Comparison of ENCODE assay signal across 8 cellular contexts in the genomic region with DNA sequence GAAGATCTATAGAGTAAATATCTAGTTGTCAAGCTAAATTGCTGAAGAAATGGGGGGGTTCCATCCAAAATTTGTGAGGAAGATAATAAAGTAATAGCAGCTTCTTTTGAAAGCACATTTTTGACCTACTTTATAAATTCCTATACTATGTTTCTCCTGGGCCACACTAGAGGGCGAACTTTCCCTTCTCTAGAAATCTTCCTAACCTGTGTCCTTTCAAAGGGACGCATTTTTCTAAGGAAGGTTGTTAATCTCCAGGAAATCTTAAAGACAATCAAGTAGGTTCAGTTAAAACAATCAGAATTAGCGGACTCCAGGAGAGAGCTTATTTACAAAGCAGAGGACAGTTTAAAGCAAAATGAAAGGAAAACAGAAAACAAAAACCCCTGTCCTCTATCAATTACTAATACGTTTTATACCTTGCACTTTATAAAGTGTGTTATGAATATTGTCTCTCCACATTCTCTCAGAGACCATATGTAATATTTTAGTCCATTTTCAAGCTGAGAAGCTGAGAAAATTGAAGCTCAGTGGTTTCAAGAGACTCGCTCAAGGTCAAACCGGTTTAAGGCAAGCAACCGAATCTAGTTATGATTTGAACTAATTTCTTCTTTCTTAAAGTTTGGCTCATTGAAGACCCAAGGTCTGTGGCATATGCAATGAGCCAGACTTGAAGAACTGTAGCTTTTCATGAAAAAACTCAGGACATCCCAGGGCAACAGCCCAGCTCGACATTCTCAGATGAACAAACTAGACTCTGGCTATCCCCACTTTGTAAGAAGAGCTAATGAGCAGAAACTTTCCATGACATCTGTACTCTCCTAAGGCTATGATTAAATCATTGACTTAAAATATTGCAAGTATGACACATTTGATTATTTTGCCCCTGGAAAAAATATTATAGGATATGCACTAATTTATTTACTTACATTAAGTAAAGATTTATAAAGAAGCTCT.
DNase-seq lines count a peak whose midpoint lies in the region; ATAC-seq and TF ChIP-seq lines count a peak whose summit lies in the region.

No MANE protein-coding gene starts in this region.

- no peak overlapping the region for H3K4me3 ChIP-seq in CD4-positive, alpha-beta memory T cell (ENCODE audit: low read length in 2 of 2)
- H3K4me3 ChIP-seq in choroid plexus epithelial cell (ENCODE audit: low read depth, low read length) = no peak overlapping the region
- H3K4me3 ChIP-seq in MG63 = no peak overlapping the region

- no peak overlapping the region for H3K27ac ChIP-seq in CD4-positive, alpha-beta memory T cell (ENCODE audit: low read depth, low read length)

- no peak overlapping the region for H3K27ac Mint-ChIP-seq in CD4-positive, alpha-beta memory T cell
- no peak overlapping the region for H3K27ac Mint-ChIP-seq in HFFc6
- H3K27ac Mint-ChIP-seq in activated CD4-positive, alpha-beta T cell treated with anti-CD3 and anti-CD28 coated beads, Interleukin-2, amount 10 ng/mL, durations not matched to agents 7 days and 5 days = no peak overlapping the region

- CTCF ChIA-PET in CD4-positive, alpha-beta memory T cell (lab: Charles Lee; ENCODE audit: partially characterized antibody) = interaction anchor here (0.6 to 2.4 kb wide), 6 partner anchors 9 to 32 kb away, joined by 3 to 8 read pairs (median 4); no protein-coding TSS in a partner anchor
- CTCF ChIA-PET in activated CD4-positive, alpha-beta T cell treated with anti-CD3 and anti-CD28 coated beads, Interleukin-2, amount 10 ng/mL, durations not matched to agents 7 days and 5 days (lab: Charles Lee) = interaction anchor here (0.6 to 1.0 kb wide), 2 partner anchors 13 to 433 kb away, joined by 3 read pairs; no protein-coding TSS in a partner anchor

- H3K9me3 ChIP-seq in CD4-positive, alpha-beta memory T cell (ENCODE audit: control insufficient read depth in 1 of 2, low read length in 2 of 2) = no peaks in the 10 kb centered on the region
- no peaks in the 10 kb centered on the region for H3K9me3 ChIP-seq in MG63

- POLR2A ChIA-PET in CD4-positive, alpha-beta memory T cell (lab: Charles Lee; ENCODE audit: partially characterized antibody) = no interaction called here
- POLR2A ChIA-PET in activated CD4-positive, alpha-beta T cell treated with anti-CD3 and anti-CD28 coated beads, Interleukin-2, amount 10 ng/mL, durations not matched to agents 7 days and 5 days (lab: Charles Lee) = no interaction called here

- peaks cover 0 to 4% (median 3%) of the 10 kb centered on the region in 4 donors for H3K4me1 Mint-ChIP-seq in CD4-positive, alpha-beta memory T cell
- H3K4me1 Mint-ChIP-seq in HFFc6 (ENCODE audit: low read depth) = no peaks in the 10 kb centered on the region
- no peaks in the 10 kb centered on the region for H3K4me1 Mint-ChIP-seq in activated CD4-positive, alpha-beta T cell treated with anti-CD3 and anti-CD28 coated beads, Interleukin-2, amount 10 ng/mL, durations not matched to agents 7 days and 5 days

- H3K36me3 Mint-ChIP-seq in CD4-positive, alpha-beta memory T cell = no peaks in the 10 kb centered on the region
- no peaks in the 10 kb centered on the region for H3K36me3 Mint-ChIP-seq in HFFc6 (ENCODE audit: low read depth)
- no peaks in the 10 kb centered on the region for H3K36me3 Mint-ChIP-seq in activated CD4-positive, alpha-beta T cell treated with anti-CD3 and anti-CD28 coated beads, Interleukin-2, amount 10 ng/mL, durations not matched to agents 7 days and 5 days (ENCODE audit: low read depth)

- peak overlapping the region in 5 of 8 donors; percentile 12 to 73 (median 55) for H3K4me3 Mint-ChIP-seq in CD4-positive, alpha-beta memory T cell
- peak overlapping the region; percentile 15; the same call in 1 of the 2 replicates for H3K4me3 Mint-ChIP-seq in HFFc6
- no peak overlapping the region for H3K4me3 Mint-ChIP-seq in activated CD4-positive, alpha-beta T cell treated with anti-CD3 and anti-CD28 coated beads, Interleukin-2, amount 10 ng/mL, durations not matched to agents 7 days and 5 days

- H3K4me1 ChIP-seq in CD4-positive, alpha-beta memory T cell (ENCODE audit: insufficient read depth, low read length) = no peaks in the 10 kb centered on the region

- no peaks in the 10 kb centered on the region for H3K36me3 ChIP-seq in CD4-positive, alpha-beta memory T cell (ENCODE audit: insufficient read depth, low read length)
- no peaks in the 10 kb centered on the region for H3K36me3 ChIP-seq in MG63

- DNase-seq in CD4-positive, alpha-beta memory T cell = no peak
- peak; percentile 7 for DNase-seq in HFFc6
- peak; percentile 57 for DNase-seq in NCI-H748 (lab: John Stamatoyannopoulos, UW; ENCODE audit: unreplicated experiment)
- DNase-seq in choroid plexus epithelial cell (ENCODE audit: low read depth) = peak; percentile 69
- peak; percentile 41 to 52 for DNase-seq in lung microvascular endothelial cell (ENCODE audit: low read depth in 2 of 2)
- DNase-seq in activated CD4-positive, alpha-beta T cell treated with anti-CD3 and anti-CD28 coated beads, Interleukin-2, amount 10 ng/mL, durations not matched to agents 7 days and 5 days = no peak
- no peak for DNase-seq in MG63

- peaks cover 0 to 3% (median 0%) of the 10 kb centered on the region in 8 donors for H3K9me3 Mint-ChIP-seq in CD4-positive, alpha-beta memory T cell
- no peaks in the 10 kb centered on the region for H3K9me3 Mint-ChIP-seq in HFFc6
- H3K9me3 Mint-ChIP-seq in activated CD4-positive, alpha-beta T cell treated with anti-CD3 and anti-CD28 coated beads, Interleukin-2, amount 10 ng/mL, durations not matched to agents 7 days and 5 days = no peaks in the 10 kb centered on the region

- H3K27me3 ChIP-seq in CD4-positive, alpha-beta memory T cell (ENCODE audit: insufficient read depth, low read length) = no peaks in the 10 kb centered on the region
- H3K27me3 ChIP-seq in MG63 = no peaks in the 10 kb centered on the region; the same call in 1 of the 2 replicates

- no peak for ATAC-seq in HG03025 (IDR thresholded peaks at IDR 0.05; ENCODE audit: low FRiP score, unreplicated experiment)

- intact Hi-C loops in CD4-positive, alpha-beta memory T cell (cut with micrococcal nuclease) = no loop called here

- peaks cover 0 to 4% of the 10 kb centered on the region in 2 donors for H3K27me3 Mint-ChIP-seq in CD4-positive, alpha-beta memory T cell
- H3K27me3 Mint-ChIP-seq in HFFc6 (ENCODE audit: insufficient read depth) = peaks cover 8% of the 10 kb centered on the region
- peaks cover 5% of the 10 kb centered on the region for H3K27me3 Mint-ChIP-seq in activated CD4-positive, alpha-beta T cell treated with anti-CD3 and anti-CD28 coated beads, Interleukin-2, amount 10 ng/mL, durations not matched to agents 7 days and 5 days

- peak; percentile 81 for TF ChIP-seq CTCF in HFFc6 (IDR thresholded peaks at IDR 0.05)
- TF ChIP-seq CTCF in choroid plexus epithelial cell (conservative IDR thresholded peaks at IDR 0.05; ENCODE audit: low read depth, low read length) = peak; percentile 72

Comparison
In these comparisons a context has a peak if more than half of its experiments do, and no peak if none do; other contexts are left out.
1. DNase-seq: peak in HFFc6 (single experiment), NCI-H748 (single experiment), choroid plexus epithelial cell (single experiment) and lung microvascular endothelial cell (2 of 2); none in CD4-positive, alpha-beta memory T cell (0 of 5), activated CD4-positive, alpha-beta T cell treated with anti-CD3 and anti-CD28 coated beads, Interleukin-2, amount 10 ng/mL, durations not matched to agents 7 days and 5 days (single experiment) and MG63 (single experiment).